Comparison of ENCODE assay signal across 1 cellular context in the genomic region with DNA sequence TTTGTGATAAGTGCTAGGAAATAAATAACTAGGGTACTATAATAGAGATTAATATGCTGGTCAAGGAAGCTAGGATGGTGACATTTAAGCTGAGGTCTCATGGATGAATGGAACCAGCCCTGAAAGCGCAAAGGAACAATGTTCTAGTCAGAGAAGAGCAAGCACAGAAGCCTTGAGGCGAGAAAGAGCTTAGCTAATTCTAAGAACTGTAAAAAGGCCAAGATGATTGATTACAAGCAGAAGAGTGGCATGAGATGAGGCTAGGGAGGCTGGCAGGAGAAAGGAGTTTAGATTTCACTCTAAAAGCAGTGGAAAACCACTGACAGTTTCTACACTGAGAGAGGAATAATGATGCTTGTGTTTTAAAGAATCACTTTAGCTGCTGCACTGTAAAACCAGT.
TF ChIP-seq lines count a peak whose summit lies in the region.

No MANE protein-coding gene starts in this region.

TF ChIP-seq in H1, 55 proteins besides CTCF, POLR2A, EP300 and RAD21 (continued from another document):
- no peak for TF ChIP-seq SIX5 (IDR thresholded peaks at IDR 0.05; ENCODE audit: low read depth, low read length)
- TF ChIP-seq SRF (IDR thresholded peaks at IDR 0.05; ENCODE audit: low read depth, low read length) = no peak
- no peak for TF ChIP-seq SAP30 (IDR thresholded peaks at IDR 0.05; ENCODE audit: insufficient read depth, insufficient replicate concordance, low read length)
- no peak for TF ChIP-seq KDM1A (IDR thresholded peaks at IDR 0.05; ENCODE audit: borderline replicate concordance, low read length)
- TF ChIP-seq CBX5 (IDR thresholded peaks at IDR 0.05; ENCODE audit: low read depth, low read length) = no peak
- TF ChIP-seq TCF12 (IDR thresholded peaks at IDR 0.05; ENCODE audit: low read depth, low read length) = no peak
- TF ChIP-seq CBX8 (IDR thresholded peaks at IDR 0.05; ENCODE audit: borderline replicate concordance, low read depth, low read length) = no peak
- no peak for TF ChIP-seq CEBPB (IDR thresholded peaks at IDR 0.05; ENCODE audit: low read depth, low read length)
- no peak for TF ChIP-seq BCL11A (IDR thresholded peaks at IDR 0.05; ENCODE audit: low read depth in 2 of 2, low read length in 2 of 2)
